ENCODE assay signal across 8 cellular contexts in the genomic region with DNA sequence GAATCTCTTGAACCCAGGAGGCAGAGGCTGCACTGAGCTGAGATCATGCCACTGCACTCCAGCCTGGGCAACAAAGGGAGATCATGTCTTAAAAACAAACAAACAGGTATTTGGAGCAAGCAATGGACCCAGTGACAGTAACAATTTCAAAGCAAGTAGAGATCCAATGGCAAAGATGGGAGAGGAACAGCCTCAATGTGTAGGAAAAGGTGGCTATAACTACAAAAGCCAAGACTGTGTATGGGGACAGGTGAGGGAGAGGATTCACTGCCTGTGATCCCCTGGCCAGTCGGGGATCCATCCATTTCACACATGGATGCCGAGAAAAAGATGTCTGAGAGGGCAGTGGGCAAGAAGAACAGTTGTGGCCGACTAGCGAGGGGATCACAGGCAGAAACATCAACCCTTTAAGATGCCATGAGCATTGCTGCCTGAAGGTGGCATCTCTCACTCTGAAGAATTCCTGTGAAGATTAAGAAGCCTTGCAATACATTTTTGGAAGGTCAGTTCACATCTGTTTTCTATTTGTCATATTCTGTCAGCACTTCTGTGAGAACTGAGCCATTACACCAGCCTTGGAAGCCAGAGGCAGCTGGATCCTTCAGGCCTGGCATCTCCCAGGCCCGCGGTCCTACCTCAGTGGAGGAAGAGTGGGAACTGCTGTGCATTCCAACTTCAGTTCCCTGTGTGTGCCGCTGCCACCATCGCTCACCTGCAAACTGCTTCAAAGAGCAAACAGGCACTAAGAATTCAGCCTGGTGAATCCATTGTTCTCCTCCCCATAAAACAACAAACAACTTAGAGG. TPM values are rescaled to one million over a fixed set of nuclear protein-coding genes. Genes with fewer than 3 reads are reported as not detected.
A peak's percentile ranks its signal among the peaks of the same experiment; 100 is the strongest.
DNase-seq lines count a peak whose midpoint lies in the region; ATAC-seq and TF ChIP-seq lines count a peak whose summit lies in the region.

No MANE protein-coding gene starts in this region.

- peaks cover 16% of the 10 kb centered on the region for H3K4me1 ChIP-seq in cardiac muscle cell (ENCODE audit: low read depth)

- H3K4me1 Mint-ChIP-seq in activated CD8-positive, alpha-beta T cell treated with anti-CD3 and anti-CD28 coated beads, Interleukin-2, amount 10 ng/mL, durations not matched to agents 7 days and 5 days (ENCODE audit: low read depth): no peaks in the 10 kb centered on the region

- no peaks in the 10 kb centered on the region for H3K9me3 ChIP-seq in cardiac muscle cell (ENCODE audit: low read depth)

- H3K36me3 Mint-ChIP-seq in activated CD8-positive, alpha-beta T cell treated with anti-CD3 and anti-CD28 coated beads, Interleukin-2, amount 10 ng/mL, durations not matched to agents 7 days and 5 days (ENCODE audit: low read depth): peaks cover 9% of the 10 kb centered on the region

- H3K27ac Mint-ChIP-seq in activated CD8-positive, alpha-beta T cell treated with anti-CD3 and anti-CD28 coated beads, Interleukin-2, amount 10 ng/mL, durations not matched to agents 7 days and 5 days: no peak overlapping the region

- TF ChIP-seq CTCF in cardiac muscle cell (IDR thresholded peaks at IDR 0.05; ENCODE audit: low read depth, low read length): peak; percentile 89

- peak overlapping the region; percentile 63 for H3K27ac ChIP-seq in cardiac muscle cell

- H3K4me3 Mint-ChIP-seq in activated CD8-positive, alpha-beta T cell treated with anti-CD3 and anti-CD28 coated beads, Interleukin-2, amount 10 ng/mL, durations not matched to agents 7 days and 5 days: no peak overlapping the region

- no peaks in the 10 kb centered on the region for H3K27me3 Mint-ChIP-seq in activated CD8-positive, alpha-beta T cell treated with anti-CD3 and anti-CD28 coated beads, Interleukin-2, amount 10 ng/mL, durations not matched to agents 7 days and 5 days (ENCODE audit: low read depth)

- H3K27me3 ChIP-seq in cardiac muscle cell: no peaks in the 10 kb centered on the region

- CTCF ChIA-PET in activated CD8-positive, alpha-beta T cell treated with anti-CD3 and anti-CD28 coated beads, Interleukin-2, amount 10 ng/mL, durations not matched to agents 7 days and 5 days (lab: Charles Lee): interaction anchor here (1.3 kb wide), 1 partner anchor 155 kb away, joined by 4 read pairs; no protein-coding TSS in a partner anchor

- intact Hi-C loops in posterior cingulate gyrus (cut with DNase I): loop anchor here (2.0 to 10.0 kb wide), 2 partner anchors 49 to 155 kb away; no protein-coding TSS in a partner anchor

- no peaks in the 10 kb centered on the region for H3K36me3 ChIP-seq in cardiac muscle cell

- no peak for ATAC-seq in activated CD8-positive, alpha-beta T cell treated with anti-CD3 and anti-CD28 coated beads, Interleukin-2, amount 10 ng/mL, durations not matched to agents 7 days and 5 days
- ATAC-seq in GM21825 (IDR thresholded peaks at IDR 0.05; ENCODE audit: unreplicated experiment): no peak
- no peak for ATAC-seq in HG02981 (IDR thresholded peaks at IDR 0.05; ENCODE audit: unreplicated experiment)

- H3K4me3 ChIP-seq in cardiac muscle cell: no peak overlapping the region

- peak; percentile 29 for DNase-seq in SIG-M5 treated with dmso at 0.1 percent for 504 hours (lab: John Stamatoyannopoulos, UW; ENCODE audit: unreplicated experiment)
- DNase-seq in SIG-M5 (lab: John Stamatoyannopoulos, UW): no peak
- peak; percentile 32 to 58 for DNase-seq in Kasumi-1 (lab: John Stamatoyannopoulos, UW)
- peak; percentile 27 for DNase-seq in activated CD8-positive, alpha-beta T cell treated with anti-CD3 and anti-CD28 coated beads, Interleukin-2, amount 10 ng/mL, durations not matched to agents 7 days and 5 days
- peak; percentile 81 to 95 for DNase-seq in cardiac muscle cell (ENCODE audit: low read depth in 1 of 2, low spot score in 1 of 2)
- DNase-seq in posterior cingulate gyrus: peak in 6 of 10 donors; percentile 14 to 81 (median 51)

- POLR2A ChIA-PET in activated CD8-positive, alpha-beta T cell treated with anti-CD3 and anti-CD28 coated beads, Interleukin-2, amount 10 ng/mL, durations not matched to agents 7 days and 5 days (lab: Charles Lee): no interaction called here

- no peaks in the 10 kb centered on the region for H3K9me3 Mint-ChIP-seq in activated CD8-positive, alpha-beta T cell treated with anti-CD3 and anti-CD28 coated beads, Interleukin-2, amount 10 ng/mL, durations not matched to agents 7 days and 5 days (ENCODE audit: insufficient read depth)

RNA-seq across cellular contexts. Expression of a gene that starts 54.5 kb away (rescaled TPM):
- total RNA-seq in activated CD8-positive, alpha-beta T cell treated with anti-CD3 and anti-CD28 coated beads, Interleukin-2, amount 10 ng/mL, durations not matched to agents 7 days and 5 days: 10 to 100 TPM; 13.0 to 13.7 TPM
- 43.2 and 46.3 TPM in 2 replicates for total RNA-seq in cardiac muscle cell
- polyA plus RNA-seq in cardiac muscle cell: 15.9 and 21.6 TPM in 2 replicates

RNA-seq across cellular contexts. Expression of a gene that starts 56.1 kb away (rescaled TPM):
- total RNA-seq in activated CD8-positive, alpha-beta T cell treated with anti-CD3 and anti-CD28 coated beads, Interleukin-2, amount 10 ng/mL, durations not matched to agents 7 days and 5 days: 10 to 100 TPM; 49.9 to 51.0 TPM
- total RNA-seq in cardiac muscle cell: 123 and 129 TPM in 2 replicates
- 21.0 and 29.6 TPM in 2 replicates for polyA plus RNA-seq in cardiac muscle cell
